In the genomic region with DNA sequence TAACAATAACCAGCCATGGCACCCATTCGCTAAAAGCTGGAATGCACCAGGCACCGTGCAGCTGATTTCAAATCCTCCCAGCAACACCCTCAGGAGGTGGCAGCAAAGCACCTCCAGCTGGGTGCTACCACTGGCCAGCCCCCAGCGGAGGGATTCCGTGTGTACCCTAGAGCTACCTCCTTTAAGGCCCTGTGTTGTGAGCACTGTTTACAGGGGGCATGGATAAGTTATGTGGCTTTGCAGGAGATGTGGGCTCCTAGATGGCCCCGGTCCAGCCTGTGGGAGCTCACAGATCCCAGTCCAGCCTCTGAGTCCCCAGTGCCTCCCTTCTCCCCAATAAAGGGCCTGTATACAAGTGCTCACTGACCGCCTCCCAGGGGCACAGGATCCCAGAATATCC, we compare ENCODE assay signal across 9 cellular contexts. TPM values are rescaled to one million over a fixed set of nuclear protein-coding genes. Genes with fewer than 3 reads are reported as not detected.
A peak's percentile ranks its signal among the peaks of the same experiment; 100 is the strongest.
DNase-seq lines count a peak whose midpoint lies in the region; ATAC-seq, FAIRE-seq and TF ChIP-seq lines count a peak whose summit lies in the region.
"Had no signal": no experiment of that assay in that cellular context is flagged by ENCODE, and none has a peak within 500 bp of the region (broad histone marks: within the 10 kb centered on the region; RNA-seq: fewer than 3 reads in every experiment).

No MANE protein-coding gene starts in this region.

- H3K4me1 Mint-ChIP-seq in progenitor cell of endocrine pancreas (ENCODE audit: low read depth) (peaks cover 8% of the 10 kb centered on the region), endothelial cell (ENCODE audit: unreplicated experiment) (peaks cover 5% of the 10 kb centered on the region)

- no peak for FAIRE-seq in H1 (lab: Jason Lieb, UNC)

- H3K27ac ChIP-seq in DOHH2 (ENCODE audit: low read depth, low read length) (peak overlapping the region; percentile 57), H1 (ENCODE audit: low read depth, low read length) (no peak overlapping the region)
- H3K27ac ChIP-seq: SJSA1 had no signal

- H3K9me3 ChIP-seq in DOHH2 (ENCODE audit: control insufficient read depth, insufficient read depth, low read length) (no peaks in the 10 kb centered on the region), H1 (ENCODE audit: insufficient read depth in 2 of 2, low read depth in 1 of 2, low read length in 1 of 2) (no peaks in the 10 kb centered on the region)
- H3K9me3 ChIP-seq: SJSA1 had no signal

- no peak overlapping the region for H4K8ac ChIP-seq in H1 (ENCODE audit: extremely low read depth, insufficient read depth, low read length)

- H3K4me3 ChIP-seq in DOHH2 (ENCODE audit: low read length) = peak overlapping the region; percentile 75
- no peak overlapping the region for H3K4me3 ChIP-seq in H1 (ENCODE audit: extremely low read depth in 1 of 4, insufficient read depth in 2 of 4, low read depth in 3 of 4, low read length in 4 of 4)
- H3K4me3 ChIP-seq: SJSA1 had no signal

- H3K18ac ChIP-seq in H1 (ENCODE audit: extremely low read depth, low read length) = no peak overlapping the region

- TF ChIP-seq POLR2A in H1 (IDR thresholded peaks at IDR 0.05; ENCODE audit: control extremely low read depth in 1 of 2, low read depth in 2 of 2, low read length in 2 of 2) = no peak

- TF ChIP-seq RAD21 in H1 (IDR thresholded peaks at IDR 0.05 in 1 of 2, conservative IDR thresholded peaks at IDR 0.05 in 1 of 2; ENCODE audit: low read depth in 2 of 2, low read length in 2 of 2) = peak; percentile 17 to 21; a peak in 2 of 4 replicates

- no peak overlapping the region for H3K9ac ChIP-seq in H1 (replicated peaks in 1 of 4; ENCODE audit: extremely low read depth in 1 of 4, low read depth in 3 of 4, low read length in 3 of 4)

- no peak overlapping the region for H2BK120ac ChIP-seq in H1 (replicated peaks; ENCODE audit: low read depth, low read length)

- H3K79me2 ChIP-seq in DOHH2 (ENCODE audit: control insufficient read depth, low read length) = peaks cover 28% of the 10 kb centered on the region
- no peaks in the 10 kb centered on the region for H3K79me2 ChIP-seq in H1 (ENCODE audit: control insufficient read depth in 1 of 2, insufficient read depth in 2 of 2, low read length in 2 of 2)

- no peak overlapping the region for H3K4ac ChIP-seq in H1 (replicated peaks; ENCODE audit: insufficient read length, low read depth, low read length)

- H2BK20ac ChIP-seq in H1 (ENCODE audit: low read length) = no peak overlapping the region

- POLR2A ChIA-PET in H1 (lab: Charles Lee; ENCODE audit: partially characterized antibody) = interaction anchor here (0.6 to 2.2 kb wide), 5 partner anchors 8 to 29 kb away, joined by 3 to 7 read pairs (median 3); no protein-coding TSS in a partner anchor

- H2BK12ac ChIP-seq in H1 (ENCODE audit: low read depth, low read length) = no peak overlapping the region

- no peak overlapping the region for H3K14ac ChIP-seq in H1 (ENCODE audit: insufficient read length)

- WGBS in H1 (ENCODE audit: extremely low coverage in 1 of 2, insufficient coverage in 1 of 2, insufficient read length in 1 of 2, insufficient replicate concordance in 2 of 2, low coverage in 1 of 2, low lambda C conversion rate in 2 of 2, missing lambda C conversion rate in 1 of 2), 2 experiments = 97% methylated on average over 6 of the region's 6 CpGs; no CpG with 5 or more reads in 1 of the 2 experiments

- H3K36me3 ChIP-seq in DOHH2 (ENCODE audit: control insufficient read depth, low read length) (peaks cover 19% of the 10 kb centered on the region), H1 (ENCODE audit: control insufficient read depth in 2 of 4, insufficient read depth in 4 of 4, low read length in 3 of 4) (no peaks in the 10 kb centered on the region)

- no peak overlapping the region for H3K23ac ChIP-seq in H1 (ENCODE audit: insufficient read length)

- no peaks in the 10 kb centered on the region for H3K79me1 ChIP-seq in H1 (ENCODE audit: low read depth, low read length)

- no peaks in the 10 kb centered on the region for H3F3A ChIP-seq in DOHH2 (ENCODE audit: control insufficient read depth, insufficient read depth)

- H3K36me3 Mint-ChIP-seq in progenitor cell of endocrine pancreas (ENCODE audit: insufficient read depth) = peaks cover 17% of the 10 kb centered on the region
- peaks cover 27% of the 10 kb centered on the region for H3K36me3 Mint-ChIP-seq in endothelial cell (ENCODE audit: low read depth, unreplicated experiment)

- TF ChIP-seq EP300 in H1 (IDR thresholded peaks at IDR 0.05; ENCODE audit: borderline replicate concordance in 1 of 2, low read depth in 2 of 2, low read length in 2 of 2) = no peak

- no peak overlapping the region for H2BK5ac ChIP-seq in H1 (ENCODE audit: low read depth, low read length)

- H2AFZ ChIP-seq in H1 (ENCODE audit: low read length) = no peak overlapping the region

- no peak overlapping the region for H2AK5ac ChIP-seq in H1 (ENCODE audit: low read depth, low read length)

- H3K27me3 Mint-ChIP-seq in progenitor cell of endocrine pancreas = no peaks in the 10 kb centered on the region
- peaks cover 16% of the 10 kb centered on the region for H3K27me3 Mint-ChIP-seq in endothelial cell (ENCODE audit: unreplicated experiment)

- no peaks in the 10 kb centered on the region for H3K9me2 ChIP-seq in DOHH2 (replicated peaks; ENCODE audit: control insufficient read depth, low read length)

- H3K27me3 ChIP-seq in DOHH2 (ENCODE audit: control insufficient read depth, low read length) (no peaks in the 10 kb centered on the region), H1 (replicated peaks in 1 of 4; ENCODE audit: control insufficient read depth in 3 of 4, extremely low read depth in 1 of 4, insufficient read depth in 3 of 4, low read length in 3 of 4) (no peaks in the 10 kb centered on the region)
- H3K27me3 ChIP-seq: SJSA1 had no signal

- peak overlapping the region; percentile 20 for H3K27ac Mint-ChIP-seq in progenitor cell of endocrine pancreas
- no peak overlapping the region for H3K27ac Mint-ChIP-seq in endothelial cell (ENCODE audit: unreplicated experiment)

- peak; percentile 66 for ATAC-seq in GM21529 (IDR thresholded peaks at IDR 0.05; ENCODE audit: unreplicated experiment)

- H4K91ac ChIP-seq in H1 (replicated peaks; ENCODE audit: insufficient read length, low read length) = no peak overlapping the region

- H3K23me2 ChIP-seq in H1 (ENCODE audit: low read depth, low read length) = no peaks in the 10 kb centered on the region

- DNase-seq in LHCN-M2 (ENCODE audit: low read depth) = peak; percentile 76
- DNase-seq in activated CD4-positive, alpha-beta T cell treated with anti-CD3 and anti-CD28 coated beads, Interleukin-2, amount 50 U/mL, for 48 hours = peak; percentile 56 to 71
- no peak for DNase-seq in H1 (ENCODE audit: low read depth in 1 of 2, low spot score in 2 of 2)
- no peak for DNase-seq in progenitor cell of endocrine pancreas (ENCODE audit: low spot score, unreplicated experiment)
- no peak for DNase-seq in endothelial cell (ENCODE audit: low spot score)
- DNase-seq in NCI-H1048 (lab: John Stamatoyannopoulos, UW) = no peak

- no peak overlapping the region for H2BK15ac ChIP-seq in H1 (ENCODE audit: low read length)

- peak overlapping the region; percentile 71 for H3K4me2 ChIP-seq in DOHH2 (ENCODE audit: low read length)
- H3K4me2 ChIP-seq in H1 (ENCODE audit: insufficient read depth in 1 of 2, low read depth in 2 of 2, low read length in 2 of 2) = no peak overlapping the region

- H4K5ac ChIP-seq in H1 (ENCODE audit: insufficient read length, low read depth, low read length) = no peak overlapping the region

- no peak overlapping the region for H3K4me3 Mint-ChIP-seq in progenitor cell of endocrine pancreas (ENCODE audit: low read depth)
- no peak overlapping the region for H3K4me3 Mint-ChIP-seq in endothelial cell (ENCODE audit: unreplicated experiment)

- H3K4me1 ChIP-seq in DOHH2 (ENCODE audit: control insufficient read depth, low read length) = peaks cover 20% of the 10 kb centered on the region
- H3K4me1 ChIP-seq in H1 (replicated peaks in 1 of 4; ENCODE audit: control insufficient read depth in 3 of 4, insufficient read depth in 4 of 4, low read length in 3 of 4) = no peaks in the 10 kb centered on the region
- H3K4me1 ChIP-seq: SJSA1 had no signal

- no peak overlapping the region for H3K56ac ChIP-seq in H1 (replicated peaks; ENCODE audit: insufficient read length, low read depth, low read length)

- H4K20me1 ChIP-seq in DOHH2 (ENCODE audit: control insufficient read depth, insufficient read depth, low read depth, low read length) (peaks cover 9% of the 10 kb centered on the region; the same call in 1 of the 2 replicates), H1 (replicated peaks in 1 of 2; ENCODE audit: control insufficient read depth in 1 of 2, insufficient read depth in 2 of 2, low read length in 2 of 2) (peaks cover 0 to 2% of the 10 kb centered on the region in 2 experiments)

- CTCF ChIA-PET in H1 (lab: Charles Lee; ENCODE audit: partially characterized antibody) = interaction anchor here (0.7 to 1.5 kb wide), 6 partner anchors 9 to 547 kb away, joined by 3 to 7 read pairs (median 4); no protein-coding TSS in a partner anchor

- TF ChIP-seq CTCF in DOHH2 (IDR thresholded peaks at IDR 0.05; ENCODE audit: low read depth, low read length, poor library complexity, severe bottlenecking) (peak; percentile 67), H1 (IDR thresholded peaks at IDR 0.05; ENCODE audit: control extremely low read depth in 1 of 3, insufficient read depth in 1 of 3, low read depth in 1 of 3, low read length in 3 of 3) (no peak), progenitor cell of endocrine pancreas (IDR thresholded peaks at IDR 0.05; ENCODE audit: unreplicated experiment) (no peak), endothelial cell (IDR thresholded peaks at IDR 0.05; ENCODE audit: unreplicated experiment) (no peak)

- H3K9me3 Mint-ChIP-seq in progenitor cell of endocrine pancreas (ENCODE audit: low read depth) (no peaks in the 10 kb centered on the region), endothelial cell (ENCODE audit: unreplicated experiment) (no peaks in the 10 kb centered on the region)

TF ChIP-seq in H1, 55 proteins besides CTCF, POLR2A, EP300 and RAD21:
- TF ChIP-seq NRF1 (IDR thresholded peaks at IDR 0.05; ENCODE audit: low read depth, low read length) = no peak

RNA-seq across cellular contexts. Expression of gene TNRC18, which starts 27.1 kb away (rescaled TPM):
- total RNA-seq in LHCN-M2 (2014; rRNA removed) = 37.7 and 44.0 TPM in 2 replicates
- 43.1 TPM for polyA plus RNA-seq in LHCN-M2 (2012)
- total RNA-seq in H1 (2021; fragmentation: NEBNext Ultra II Directional; extraction: Animal tissue kit (Norgen Biotek cat#: 25700)) = 8.6 and 9.9 TPM in 2 replicates
- 1.7 and 3.2 TPM in 2 replicates for polyA plus RNA-seq in H1 (2011; rRNA removed)
- polyA plus RNA-seq in H1 (2011; cell fraction: cytosol; rRNA removed) = 2.3 TPM
- polyA plus RNA-seq in H1 (2011; cell fraction: nucleus; rRNA removed) = 6.3 TPM
- 6.6 to 8.1 TPM (median 7.1 TPM) in 4 replicates for polyA plus RNA-seq in H1 (2012, experiment 1 of 2)
- polyA plus RNA-seq in H1 (2012, experiment 2 of 2) = 6.2 TPM
- 7.2 TPM for polyA plus RNA-seq in H1 (2013, experiment 1 of 2)
- 6.0 TPM for polyA plus RNA-seq in H1 (2013, experiment 2 of 2)
- 2.0 and 2.7 TPM in 2 replicates for polyA minus RNA-seq in H1 (2011; rRNA and poly(A)+ RNA removed)
- 9.5 TPM for polyA minus RNA-seq in H1 (2011; cell fraction: cytosol; rRNA and poly(A)+ RNA removed)
- 2.5 TPM for polyA minus RNA-seq in H1 (2011; cell fraction: nucleus; rRNA and poly(A)+ RNA removed)
- total RNA-seq in progenitor cell of endocrine pancreas = 190 and 197 TPM in 2 replicates
- total RNA-seq in endothelial cell (ENCODE audit: unreplicated experiment) = 91.8 TPM

Comparison
In these comparisons a context has a peak if more than half of its experiments do, and no peak if none do; other contexts are left out.
1. DNase-seq: peak in LHCN-M2 (single experiment) and activated CD4-positive, alpha-beta T cell treated with anti-CD3 and anti-CD28 coated beads, Interleukin-2, amount 50 U/mL, for 48 hours (2 of 2); none in H1 (0 of 2), progenitor cell of endocrine pancreas (single experiment), endothelial cell (single experiment) and NCI-H1048 (single experiment).